In the genomic region with DNA sequence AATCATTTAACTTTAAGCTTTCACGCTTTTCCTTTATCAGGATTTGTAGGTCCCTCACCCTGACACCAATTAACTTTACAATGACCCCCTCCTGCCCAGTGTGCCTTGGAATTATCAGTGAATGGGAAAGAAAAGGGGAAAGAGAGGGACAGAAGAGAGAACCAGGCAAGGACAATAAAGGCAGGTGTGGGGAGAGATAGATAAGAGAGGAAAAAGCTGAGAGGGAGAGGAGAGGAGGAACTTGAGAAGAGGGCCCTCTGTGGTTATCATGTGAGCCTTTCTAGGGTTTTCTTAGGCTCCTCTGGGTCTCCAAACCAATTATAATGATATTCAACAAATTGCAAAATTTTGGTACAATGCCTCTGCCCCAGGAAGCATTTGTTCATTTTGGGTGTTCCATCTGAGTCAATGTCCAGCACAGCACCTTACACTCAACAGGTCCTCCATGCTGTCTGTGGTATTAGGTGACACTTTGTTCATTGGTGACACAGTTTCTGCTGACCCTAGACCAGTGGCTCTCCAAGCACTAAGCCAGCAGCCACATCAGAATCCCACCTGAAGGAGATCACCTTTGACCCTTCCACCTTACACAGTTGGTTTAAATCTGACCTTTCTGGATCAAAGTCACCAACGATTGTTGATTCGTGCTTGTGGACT, we compare ENCODE assay signal across 22 cellular contexts. TPM values are rescaled to one million over a fixed set of nuclear protein-coding genes. Genes with fewer than 3 reads are reported as not detected.
"Had no signal": no experiment of that assay in that cellular context is flagged by ENCODE, and none has a peak within 500 bp of the region (broad histone marks: within the 10 kb centered on the region; RNA-seq: fewer than 3 reads in every experiment).

No MANE protein-coding gene starts in this region.

- H3K4me3 Mint-ChIP-seq: activated CD4-positive, alpha-beta memory T cell treated with anti-CD3 and anti-CD28 coated beads, Interleukin-2, amount 10 ng/mL, durations not matched to agents 7 days and 5 days; activated CD4-positive, alpha-beta T cell treated with anti-CD3 and anti-CD28 coated beads, Interleukin-2, amount 10 ng/mL, durations not matched to agents 24 days and 14 days; activated naive CD4-positive, alpha-beta T cell treated with anti-CD3 and anti-CD28 coated beads for 36 hours; activated naive CD8-positive, alpha-beta T cell treated with anti-CD3 and anti-CD28 coated beads, Interleukin-2, amount 10 ng/mL, durations not matched to agents 7 days and 5 days; activated T-cell treated with anti-CD3 and anti-CD28 coated beads, Interleukin-2, amount 50 U/mL, for 72 hours; nephron progenitor cell; stimulated activated naive B cell treated with anti-CD40 and anti-IgM and Interleukin-4, amounts not matched to agents 10 μg/mL and 1 μg/mL and 100 μg/mL, for 72 hours had no signal

- H3K27me3 Mint-ChIP-seq: stimulated activated naive B cell treated with anti-CD40 and anti-IgM and Interleukin-4, amounts not matched to agents 10 μg/mL and 1 μg/mL and 100 μg/mL, for 72 hours had no signal

- ATAC-seq: activated CD4-positive, CD25-positive, alpha-beta regulatory T cell treated with anti-CD3 and anti-CD28 coated beads, Interleukin-2, amount 50 U/mL, for 24 hours; activated T-cell treated with anti-CD3 and anti-CD28 coated beads, Interleukin-2, amount 50 U/mL, for 72 hours; heart left ventricle; left cardiac atrium; sciatic nerve; stimulated activated naive B cell treated with anti-CD40 and anti-IgM and Interleukin-4, amounts not matched to agents 10 μg/mL and 1 μg/mL and 100 μg/mL, for 72 hours had no signal

- H3K27ac Mint-ChIP-seq: activated CD4-positive, alpha-beta memory T cell treated with anti-CD3 and anti-CD28 coated beads, Interleukin-2, amount 10 ng/mL, durations not matched to agents 7 days and 5 days; activated CD4-positive, alpha-beta T cell treated with anti-CD3 and anti-CD28 coated beads, Interleukin-2, amount 10 ng/mL, durations not matched to agents 24 days and 14 days; activated naive CD4-positive, alpha-beta T cell treated with anti-CD3 and anti-CD28 coated beads for 36 hours; activated naive CD8-positive, alpha-beta T cell treated with anti-CD3 and anti-CD28 coated beads, Interleukin-2, amount 10 ng/mL, durations not matched to agents 7 days and 5 days; activated T-cell treated with anti-CD3 and anti-CD28 coated beads, Interleukin-2, amount 50 U/mL, for 72 hours; nephron progenitor cell; stimulated activated naive B cell treated with anti-CD40 and anti-IgM and Interleukin-4, amounts not matched to agents 10 μg/mL and 1 μg/mL and 100 μg/mL, for 72 hours had no signal

- H3K36me3 Mint-ChIP-seq: activated naive CD8-positive, alpha-beta T cell treated with anti-CD3 and anti-CD28 coated beads, Interleukin-2, amount 10 ng/mL, durations not matched to agents 7 days and 5 days; stimulated activated naive B cell treated with anti-CD40 and anti-IgM and Interleukin-4, amounts not matched to agents 10 μg/mL and 1 μg/mL and 100 μg/mL, for 72 hours had no signal

- H3K4me1 Mint-ChIP-seq: activated CD4-positive, alpha-beta memory T cell treated with anti-CD3 and anti-CD28 coated beads, Interleukin-2, amount 10 ng/mL, durations not matched to agents 7 days and 5 days; activated CD4-positive, alpha-beta T cell treated with anti-CD3 and anti-CD28 coated beads, Interleukin-2, amount 10 ng/mL, durations not matched to agents 24 days and 14 days; stimulated activated naive B cell treated with anti-CD40 and anti-IgM and Interleukin-4, amounts not matched to agents 10 μg/mL and 1 μg/mL and 100 μg/mL, for 72 hours had no signal

- DNase-seq: activated CD4-positive, alpha-beta memory T cell treated with anti-CD3 and anti-CD28 coated beads, Interleukin-2, amount 10 ng/mL, durations not matched to agents 7 days and 5 days; activated CD4-positive, alpha-beta T cell treated with anti-CD3 and anti-CD28 coated beads, Interleukin-2, amount 10 ng/mL, durations not matched to agents 24 days and 14 days; activated effector memory CD4-positive, alpha-beta T cell treated with Interleukin-2 at 50 U/mL for 16 hours; activated naive CD4-positive, alpha-beta T cell treated with anti-CD3 and anti-CD28 coated beads for 36 hours; activated naive CD8-positive, alpha-beta T cell treated with anti-CD3 and anti-CD28 coated beads, Interleukin-2, amount 10 ng/mL, durations not matched to agents 7 days and 5 days; activated T-cell treated with anti-CD3 and anti-CD28 coated beads, Interleukin-2, amount 50 U/mL, for 72 hours; amygdala; cerebellar nuclear complex; heart left ventricle; islet precursor cell; left cardiac atrium; nephron progenitor cell; nucleus accumbens; stimulated activated CD4-positive, alpha-beta T cell treated with anti-CD3 and anti-CD28 coated beads, Interleukin-2, amount 100 ng/mL, for 48 hours; stimulated activated CD8-positive, alpha-beta memory T cell treated with anti-CD3 and anti-CD28 coated beads, Interleukin-4, amount 100 ng/mL, for 48 hours; stimulated activated naive B cell treated with anti-CD40 and anti-IgM and Interleukin-4, amounts not matched to agents 10 μg/mL and 1 μg/mL and 100 μg/mL, for 72 hours had no signal

- H3K36me3 ChIP-seq: heart left ventricle had no signal

- H3K4me3 ChIP-seq: coronary artery, heart left ventricle had no signal

- H3K9me3 Mint-ChIP-seq: activated naive CD4-positive, alpha-beta T cell treated with anti-CD3 and anti-CD28 coated beads for 36 hours; activated naive CD8-positive, alpha-beta T cell treated with anti-CD3 and anti-CD28 coated beads, Interleukin-2, amount 10 ng/mL, durations not matched to agents 7 days and 5 days; activated T-cell treated with anti-CD3 and anti-CD28 coated beads, Interleukin-2, amount 50 U/mL, for 72 hours; stimulated activated naive B cell treated with anti-CD40 and anti-IgM and Interleukin-4, amounts not matched to agents 10 μg/mL and 1 μg/mL and 100 μg/mL, for 72 hours had no signal

- H3K27me3 ChIP-seq: heart left ventricle had no signal

RNA-seq across cellular contexts. Expression of gene AKNAD1, which starts 14.2 kb away (rescaled TPM):
- total RNA-seq: activated CD4-positive, alpha-beta memory T cell treated with anti-CD3 and anti-CD28 coated beads, Interleukin-2, amount 10 ng/mL, durations not matched to agents 7 days and 5 days; activated CD4-positive, alpha-beta T cell treated with anti-CD3 and anti-CD28 coated beads, Interleukin-2, amount 10 ng/mL, durations not matched to agents 24 days and 14 days; activated naive CD4-positive, alpha-beta T cell treated with anti-CD3 and anti-CD28 coated beads for 36 hours; activated naive CD8-positive, alpha-beta T cell treated with anti-CD3 and anti-CD28 coated beads, Interleukin-2, amount 10 ng/mL, durations not matched to agents 7 days and 5 days; activated T-cell treated with anti-CD3 and anti-CD28 coated beads, Interleukin-2, amount 50 U/mL, for 72 hours; left cardiac atrium; liver; renal cortical epithelial cell; T-helper 2 cell treated with Interferon-gamma antibody and Interleukin-4, amounts not matched to agents 100 ng/mL and 5 ng/mL, for 36 hours had no signal
- polyA plus RNA-seq: liver had no signal
